ENCODE assay signal across 19 cellular contexts in the genomic region with DNA sequence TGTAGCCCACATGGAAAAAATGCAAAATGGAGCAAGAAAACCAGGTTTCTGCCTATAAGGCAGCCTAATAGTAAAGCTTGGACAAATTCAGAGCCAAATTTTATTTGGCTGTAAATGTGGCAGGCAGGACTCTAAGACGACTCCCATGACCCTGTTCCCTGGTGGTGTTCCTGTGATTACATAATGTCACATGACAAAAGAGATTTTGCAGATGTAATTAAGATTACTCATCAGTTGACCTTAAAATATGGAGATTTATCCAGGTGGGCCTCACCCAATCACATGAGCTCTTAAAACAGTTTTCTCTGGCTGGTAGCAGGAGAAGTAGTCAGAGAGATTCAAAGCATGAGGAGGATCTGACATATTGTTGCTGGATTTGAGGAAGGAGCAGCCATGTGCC.
DNase-seq lines count a peak whose midpoint lies in the region; ATAC-seq and TF ChIP-seq lines count a peak whose summit lies in the region.
"Had no signal": no experiment of that assay in that cellular context is flagged by ENCODE, and none has a peak within 500 bp of the region (broad histone marks: within the 10 kb centered on the region; RNA-seq: fewer than 3 reads in every experiment).

No MANE protein-coding gene starts in this region.

- no peaks in the 10 kb centered on the region for H3K9me3 Mint-ChIP-seq in endothelial cell (ENCODE audit: unreplicated experiment)
- no peaks in the 10 kb centered on the region for H3K9me3 Mint-ChIP-seq in CD14-positive monocyte
- H3K9me3 Mint-ChIP-seq: CD8-positive, alpha-beta T cell; H9; HFFc6 had no signal

- CTCF ChIA-PET in HEK293 (lab: Yijun Ruan, JAX) (interaction anchor here (3.6 kb wide), 1 partner anchor 10 kb away, joined by 20 read pairs; no protein-coding TSS in a partner anchor), HEK293T (lab: Yijun Ruan, JAX) (interaction anchor here (1.1 kb wide), 1 partner anchor 10 kb away, joined by 3 read pairs; no protein-coding TSS in a partner anchor)

- TF ChIP-seq EP300 in gastroesophageal sphincter (IDR thresholded peaks at IDR 0.05) (no peak), sigmoid colon (IDR thresholded peaks at IDR 0.05) (no peak)

- no peak overlapping the region for H3K4me3 ChIP-seq in HEK293 (ENCODE audit: low read depth, low read length)
- no peak overlapping the region for H3K4me3 ChIP-seq in gastroesophageal sphincter
- H3K4me3 ChIP-seq in sigmoid colon: no peak overlapping the region

- no peaks in the 10 kb centered on the region for H3K4me1 ChIP-seq in HEK293 (ENCODE audit: control insufficient read depth, insufficient read depth, low read length)
- peaks cover 0 to 22% (median 0%) of the 10 kb centered on the region in 3 donors for H3K4me1 ChIP-seq in gastroesophageal sphincter
- H3K4me1 ChIP-seq in sigmoid colon: peaks cover 0 to 16% (median 7%) of the 10 kb centered on the region in 4 donors
- H3K4me1 ChIP-seq: BE2C had no signal

- intact Hi-C loops in sigmoid colon (cut with DNase I): loop anchor here (10.0 kb wide), 1 partner anchor 111 kb away; no protein-coding TSS in a partner anchor
- intact Hi-C loops in CD14-positive monocyte (cut with micrococcal nuclease): no loop called here

- no peaks in the 10 kb centered on the region for H3K27me3 ChIP-seq in gastroesophageal sphincter
- no peaks in the 10 kb centered on the region for H3K27me3 ChIP-seq in sigmoid colon
- H3K27me3 ChIP-seq: BE2C had no signal

- H3K4me1 Mint-ChIP-seq in endothelial cell (ENCODE audit: unreplicated experiment) (peaks cover 14% of the 10 kb centered on the region), CD14-positive monocyte (no peaks in the 10 kb centered on the region)

- WGBS in gastroesophageal sphincter (ENCODE audit: low coverage in 1 of 2), 2 donors: 47 to 83% methylated on average over 1 of the region's 1 CpG
- WGBS in sigmoid colon, 2 donors: 19 to 62% methylated on average over 1 of the region's 1 CpG

- DNase-seq in endothelial cell (ENCODE audit: low spot score) (no peak), sigmoid colon (no peak), superior temporal gyrus (ENCODE audit: extremely low spot score) (no peak), HEK293T (ENCODE audit: extremely low spot score) (no peak), CD14-positive monocyte (ENCODE audit: low spot score) (no peak)
- DNase-seq: ACHN; BE2C; CD8-positive, alpha-beta T cell; COR-L47; DMS153; DMS79 treated with DMSO at 0.1 percent for 48 hours; EL; H9; HFFc6 had no signal

- ATAC-seq in gastroesophageal sphincter (peak; percentile 25), GM18517 (IDR thresholded peaks at IDR 0.05; ENCODE audit: unreplicated experiment) (no peak)
- ATAC-seq: CD8-positive, alpha-beta T cell had no signal

- H3K27me3 Mint-ChIP-seq in endothelial cell (ENCODE audit: unreplicated experiment) (peaks cover 5% of the 10 kb centered on the region), CD14-positive monocyte (ENCODE audit: low read depth in 3 of 3) (peaks cover 0 to 1% (median 0%) of the 10 kb centered on the region in 3 donors)

- peaks cover 0 to 1% of the 10 kb centered on the region in 2 experiments; a peak in 1 of 3 replicates for H3K36me3 ChIP-seq in HEK293 (ENCODE audit: control insufficient read depth in 2 of 2, insufficient read depth in 1 of 2, low read length in 2 of 2)
- H3K36me3 ChIP-seq in gastroesophageal sphincter: peaks cover 0 to 22% of the 10 kb centered on the region in 2 donors
- H3K36me3 ChIP-seq in sigmoid colon: peaks cover 0 to under 1% (median 0%) of the 10 kb centered on the region in 4 donors

- TF ChIP-seq POLR2A in gastroesophageal sphincter (IDR thresholded peaks at IDR 0.05) (no peak), sigmoid colon (IDR thresholded peaks at IDR 0.05) (no peak)

- H3K27ac Mint-ChIP-seq in endothelial cell (ENCODE audit: unreplicated experiment) (peak overlapping the region; percentile 64), CD14-positive monocyte (no peak overlapping the region)
- H3K27ac Mint-ChIP-seq: CD8-positive, alpha-beta T cell; H9; HFFc6 had no signal

- H3K4me3 Mint-ChIP-seq in endothelial cell (ENCODE audit: unreplicated experiment) (peak overlapping the region; percentile 16), CD14-positive monocyte (no peak overlapping the region)
- H3K4me3 Mint-ChIP-seq: CD8-positive, alpha-beta T cell; H9; HFFc6 had no signal

- peaks cover 58% of the 10 kb centered on the region for H3K36me3 Mint-ChIP-seq in endothelial cell (ENCODE audit: low read depth, unreplicated experiment)
- H3K36me3 Mint-ChIP-seq in CD14-positive monocyte: no peaks in the 10 kb centered on the region
- H3K36me3 Mint-ChIP-seq: CD8-positive, alpha-beta T cell had no signal

- TF ChIP-seq CTCF in HEK293 (tag by site-specific recombination; IDR thresholded peaks at IDR 0.05) (no peak), endothelial cell (IDR thresholded peaks at IDR 0.05; ENCODE audit: unreplicated experiment) (no peak), gastroesophageal sphincter (IDR thresholded peaks at IDR 0.05) (no peak), sigmoid colon (IDR thresholded peaks at IDR 0.05) (no peak), CD14-positive monocyte (IDR thresholded peaks at IDR 0.05) (no peak)

- H3K9me3 ChIP-seq in HEK293 (ENCODE audit: control insufficient read depth, insufficient read depth, low read depth, low read length) (no peaks in the 10 kb centered on the region), gastroesophageal sphincter (no peaks in the 10 kb centered on the region), sigmoid colon (no peaks in the 10 kb centered on the region)
- H3K9me3 ChIP-seq: BE2C had no signal

- POLR2A ChIA-PET in HEK293 (lab: Yijun Ruan, JAX): no interaction called here
- POLR2A ChIA-PET in HEK293T (lab: Yijun Ruan, JAX): no interaction called here

- H3K27ac ChIP-seq in HEK293 (ENCODE audit: extremely low read depth, low read depth, low read length) (no peak overlapping the region), gastroesophageal sphincter (peak overlapping the region in 1 of 4 donors; percentile 20), sigmoid colon (peak overlapping the region in 3 of 4 donors; percentile 5 to 47 (median 43))
- H3K27ac ChIP-seq: C4-2B, HL-60 had no signal

TF ChIP-seq in HEK293, 187 proteins besides CTCF, POLR2A, EP300 and RAD21:
- TF ChIP-seq, protein P1, sequence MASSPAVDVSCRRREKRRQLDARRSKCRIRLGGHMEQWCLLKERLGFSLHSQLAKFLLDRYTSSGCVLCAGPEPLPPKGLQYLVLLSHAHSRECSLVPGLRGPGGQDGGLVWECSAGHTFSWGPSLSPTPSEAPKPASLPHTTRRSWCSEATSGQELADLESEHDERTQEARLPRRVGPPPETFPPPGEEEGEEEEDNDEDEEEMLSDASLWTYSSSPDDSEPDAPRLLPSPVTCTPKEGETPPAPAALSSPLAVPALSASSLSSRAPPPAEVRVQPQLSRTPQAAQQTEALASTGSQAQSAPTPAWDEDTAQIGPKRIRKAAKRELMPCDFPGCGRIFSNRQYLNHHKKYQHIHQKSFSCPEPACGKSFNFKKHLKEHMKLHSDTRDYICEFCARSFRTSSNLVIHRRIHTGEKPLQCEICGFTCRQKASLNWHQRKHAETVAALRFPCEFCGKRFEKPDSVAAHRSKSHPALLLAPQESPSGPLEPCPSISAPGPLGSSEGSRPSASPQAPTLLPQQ (tag by site-specific recombination; IDR thresholded peaks at IDR 0.05): no peak
- no peak for TF ChIP-seq OVOL3 (tag by site-specific recombination; IDR thresholded peaks at IDR 0.05)
- no peak for TF ChIP-seq ZNF16 (tag by site-specific recombination; IDR thresholded peaks at IDR 0.05; ENCODE audit: low read depth)
- TF ChIP-seq KLF7 (tag by site-specific recombination; IDR thresholded peaks at IDR 0.05; ENCODE audit: borderline replicate concordance): no peak
- TF ChIP-seq KLF9 (tag by site-specific recombination; IDR thresholded peaks at IDR 0.05; ENCODE audit: low read depth): no peak
- TF ChIP-seq ZNF10 (tag by site-specific recombination; IDR thresholded peaks at IDR 0.05): 0 out of 2 replicates have a peak, but pooled peaks have one; percentile 73

TF ChIP-seq in HEK293T, 16 proteins besides CTCF, POLR2A, EP300 and RAD21:
- TF ChIP-seq CTBP1 (IDR thresholded peaks at IDR 0.05; ENCODE audit: borderline replicate concordance): no peak
- TF ChIP-seq L3MBTL2 (conservative IDR thresholded peaks at IDR 0.05): no peak
- TF ChIP-seq, protein P2, sequence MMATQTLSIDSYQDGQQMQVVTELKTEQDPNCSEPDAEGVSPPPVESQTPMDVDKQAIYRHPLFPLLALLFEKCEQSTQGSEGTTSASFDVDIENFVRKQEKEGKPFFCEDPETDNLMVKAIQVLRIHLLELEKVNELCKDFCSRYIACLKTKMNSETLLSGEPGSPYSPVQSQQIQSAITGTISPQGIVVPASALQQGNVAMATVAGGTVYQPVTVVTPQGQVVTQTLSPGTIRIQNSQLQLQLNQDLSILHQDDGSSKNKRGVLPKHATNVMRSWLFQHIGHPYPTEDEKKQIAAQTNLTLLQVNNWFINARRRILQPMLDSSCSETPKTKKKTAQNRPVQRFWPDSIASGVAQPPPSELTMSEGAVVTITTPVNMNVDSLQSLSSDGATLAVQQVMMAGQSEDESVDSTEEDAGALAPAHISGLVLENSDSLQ (IDR thresholded peaks at IDR 0.05): no peak
- TF ChIP-seq BHLHE40 (IDR thresholded peaks at IDR 0.05; ENCODE audit: borderline replicate concordance): no peak
- TF ChIP-seq FOXK2 (IDR thresholded peaks at IDR 0.05): no peak
- no peak for TF ChIP-seq SUZ12 (IDR thresholded peaks at IDR 0.05)
- no peak for TF ChIP-seq HDGF (IDR thresholded peaks at IDR 0.05; ENCODE audit: borderline replicate concordance)
- no peak for TF ChIP-seq ARNT (IDR thresholded peaks at IDR 0.05)
- TF ChIP-seq NFRKB (IDR thresholded peaks at IDR 0.05): no peak
- TF ChIP-seq ZNF384 (IDR thresholded peaks at IDR 0.05): no peak
- no peak for TF ChIP-seq TARDBP (IDR thresholded peaks at IDR 0.05)
- TF ChIP-seq SP1 (IDR thresholded peaks at IDR 0.05): no peak
- no peak for TF ChIP-seq LEF1 (IDR thresholded peaks at IDR 0.05; ENCODE audit: borderline replicate concordance)
- TF ChIP-seq ELF4 (IDR thresholded peaks at IDR 0.05): no peak
